In genomic region chr7:38169862-38170261, GRCh38 we compare ENCODE assay signal across 8 cellular contexts. TPM values are rescaled to one million over a fixed set of nuclear protein-coding genes. Genes with fewer than 3 reads are reported as not detected.
DNase-seq lines count a peak whose midpoint lies in the region; ATAC-seq and TF ChIP-seq lines count a peak whose summit lies in the region.
"Had no signal": no experiment of that assay in that cellular context is flagged by ENCODE, and none has a peak within 500 bp of the region (broad histone marks: within the 10 kb centered on the region; RNA-seq: fewer than 3 reads in every experiment).

No MANE protein-coding gene starts in this region.

- no peak overlapping the region for H3K4me3 ChIP-seq in cardiac fibroblast (replicated peaks in 1 of 2; ENCODE audit: low read depth in 2 of 2, low read length in 2 of 2)
- H3K4me3 ChIP-seq: SK-N-MC had no signal

- no peaks in the 10 kb centered on the region for H3K27me3 ChIP-seq in H9 (ENCODE audit: insufficient read depth, low read length)

- H3K36me3 Mint-ChIP-seq in stimulated activated effector memory CD8-positive, alpha-beta T cell treated with anti-CD3 and anti-CD28 coated beads, Interleukin-12 subunit alpha, Interleukin-12 subunit beta, amount 100 ng/mL, for 72 hours: no peaks in the 10 kb centered on the region
- no peaks in the 10 kb centered on the region; a peak in 1 of 7 replicates for H3K36me3 Mint-ChIP-seq in H9 (ENCODE audit: insufficient read depth in 1 of 3, low read depth in 3 of 3)

- H4K5ac ChIP-seq in H9 (ENCODE audit: insufficient read length, low read depth, low read length): no peak overlapping the region

- ATAC-seq in GM19351 (IDR thresholded peaks at IDR 0.05; ENCODE audit: unreplicated experiment): peak; percentile 72
- ATAC-seq in HG03571 (IDR thresholded peaks at IDR 0.05; ENCODE audit: unreplicated experiment): peak; percentile 38
- ATAC-seq in stimulated activated effector memory CD8-positive, alpha-beta T cell treated with anti-CD3 and anti-CD28 coated beads, Interleukin-12 subunit alpha, Interleukin-12 subunit beta, amount 100 ng/mL, for 72 hours: peak; percentile 84

- no peak overlapping the region for H2AK5ac ChIP-seq in H9 (ENCODE audit: insufficient read length, low read length)

- no peak overlapping the region for H2BK12ac ChIP-seq in H9 (ENCODE audit: insufficient read length, low read depth, low read length)

- no peak overlapping the region for H3K56ac ChIP-seq in H9 (ENCODE audit: insufficient read length, low read depth, low read length)

- H2AFZ ChIP-seq in H9 (ENCODE audit: low read length): no peak overlapping the region

- no peak overlapping the region for H3K23ac ChIP-seq in H9 (ENCODE audit: insufficient read length, low read depth, low read length)

- H4K8ac ChIP-seq in H9 (replicated peaks; ENCODE audit: insufficient read length, low read depth, low read length): no peak overlapping the region

- TF ChIP-seq CTCF in cardiac fibroblast (IDR thresholded peaks at IDR 0.05; ENCODE audit: low read depth, low read length) (no peak), H9 (conservative IDR thresholded peaks at IDR 0.05) (no peak)

- H2BK120ac ChIP-seq in H9 (ENCODE audit: low read depth, low read length, poor library complexity, severe bottlenecking): no peak overlapping the region

- H3K79me2 ChIP-seq in H9 (ENCODE audit: insufficient read depth, low read length): no peaks in the 10 kb centered on the region

- no peak overlapping the region for H3K27ac ChIP-seq in H9 (ENCODE audit: insufficient read length, low read depth, low read length)
- H3K27ac ChIP-seq: SK-N-MC had no signal

- no peaks in the 10 kb centered on the region for H3K23me2 ChIP-seq in H9 (ENCODE audit: insufficient read length, low read depth, low read length, poor library complexity, severe bottlenecking)

- no peak overlapping the region for H2BK20ac ChIP-seq in H9 (ENCODE audit: low read depth, low read length, poor library complexity, severe bottlenecking)

- H4K20me1 ChIP-seq in H9 (ENCODE audit: control insufficient read depth, insufficient read depth, insufficient read length): no peaks in the 10 kb centered on the region

- H3K4ac ChIP-seq in H9 (ENCODE audit: low read depth, low read length): no peak overlapping the region

- H3K18ac ChIP-seq in H9 (ENCODE audit: insufficient read length, low read depth, low read length): no peak overlapping the region

- no peak overlapping the region for H3K27ac Mint-ChIP-seq in stimulated activated effector memory CD8-positive, alpha-beta T cell treated with anti-CD3 and anti-CD28 coated beads, Interleukin-12 subunit alpha, Interleukin-12 subunit beta, amount 100 ng/mL, for 72 hours
- no peak overlapping the region for H3K27ac Mint-ChIP-seq in H9

- DNase-seq in cardiac fibroblast (ENCODE audit: low read depth in 2 of 2) (peak; percentile 63 to 71), HuH-7 (ENCODE audit: low spot score) (no peak), H9 (no peak)
- no peak for DNase-seq in stimulated activated effector memory CD8-positive, alpha-beta T cell treated with anti-CD3 and anti-CD28 coated beads, Interleukin-12 subunit alpha, Interleukin-12 subunit beta, amount 100 ng/mL, for 72 hours (ENCODE audit: low spot score in 2 of 2)
- no peak for DNase-seq in activated naive CD4-positive, alpha-beta T cell treated with anti-CD3 and anti-CD28 coated beads, Interleukin-2, amount 50 U/mL, for 16 hours

- H3K4me1 ChIP-seq in H9 (ENCODE audit: insufficient read depth, low read length): no peaks in the 10 kb centered on the region

- no peak overlapping the region for H3K14ac ChIP-seq in H9 (ENCODE audit: insufficient read depth, low read length)

- no peaks in the 10 kb centered on the region for H3K9me3 ChIP-seq in H9 (ENCODE audit: control insufficient read depth, low read depth, low read length)

- no peaks in the 10 kb centered on the region for H3K79me1 ChIP-seq in H9 (ENCODE audit: insufficient read depth, low read depth, low read length, poor library complexity, severe bottlenecking)

- no peak overlapping the region for H2BK15ac ChIP-seq in H9 (ENCODE audit: low read depth, low read length)

- peaks cover 5% of the 10 kb centered on the region; the same call in 1 of the 2 replicates for H3K27me3 Mint-ChIP-seq in H9 (ENCODE audit: low read depth)

- peaks cover 37% of the 10 kb centered on the region for H3K4me1 Mint-ChIP-seq in stimulated activated effector memory CD8-positive, alpha-beta T cell treated with anti-CD3 and anti-CD28 coated beads, Interleukin-12 subunit alpha, Interleukin-12 subunit beta, amount 100 ng/mL, for 72 hours
- peaks cover 3% of the 10 kb centered on the region in 2 experiments; a peak in 3 of 4 replicates for H3K4me1 Mint-ChIP-seq in H9

- no peak overlapping the region for H3K4me3 Mint-ChIP-seq in stimulated activated effector memory CD8-positive, alpha-beta T cell treated with anti-CD3 and anti-CD28 coated beads, Interleukin-12 subunit alpha, Interleukin-12 subunit beta, amount 100 ng/mL, for 72 hours
- no peak overlapping the region for H3K4me3 Mint-ChIP-seq in H9

- H3T11ph ChIP-seq in H9 (ENCODE audit: low read length): no peak overlapping the region

- H3K4me2 ChIP-seq in H9 (ENCODE audit: insufficient read depth, insufficient read length, low read length): no peak overlapping the region

- no peak overlapping the region for H4K91ac ChIP-seq in H9 (ENCODE audit: insufficient read length, low read depth, low read length)

- H3K9ac ChIP-seq in H9 (ENCODE audit: extremely low read depth, insufficient read length, low read length): no peak overlapping the region

- H3K9me3 Mint-ChIP-seq in stimulated activated effector memory CD8-positive, alpha-beta T cell treated with anti-CD3 and anti-CD28 coated beads, Interleukin-12 subunit alpha, Interleukin-12 subunit beta, amount 100 ng/mL, for 72 hours: no peaks in the 10 kb centered on the region
- no peaks in the 10 kb centered on the region; a peak in 2 of 5 replicates for H3K9me3 Mint-ChIP-seq in H9

- H2BK5ac ChIP-seq in H9 (ENCODE audit: insufficient read length, low read length): no peak overlapping the region

- WGBS in H9 (ENCODE audit: extremely low coverage, insufficient read length, low lambda C conversion rate): no CpG with 5 or more reads among the region's 2 CpGs

RNA-seq across cellular contexts. Expression of gene STARD3NL, which starts 8.2 kb away (rescaled TPM):
- total RNA-seq in H9 (2021): 33.5 and 36.5 TPM in 2 replicates

Comparison
In these comparisons a context has a peak if more than half of its experiments do, and no peak if none do; other contexts are left out.
1. DNase-seq: peak in cardiac fibroblast (2 of 2); none in stimulated activated effector memory CD8-positive, alpha-beta T cell treated with anti-CD3 and anti-CD28 coated beads, Interleukin-12 subunit alpha, Interleukin-12 subunit beta, amount 100 ng/mL, for 72 hours (0 of 2), HuH-7 (single experiment), H9 (single experiment) and activated naive CD4-positive, alpha-beta T cell treated with anti-CD3 and anti-CD28 coated beads, Interleukin-2, amount 50 U/mL, for 16 hours (single experiment).
2. Peak in every context shown above with its lines, with median percentiles within 50 percentile points of each other: ATAC-seq.